In genomic region chr1:180923024-180923841, GRCh38 we compare ENCODE assay signal across 12 cellular contexts. TPM values are rescaled to one million over a fixed set of nuclear protein-coding genes. Genes with fewer than 3 reads are reported as not detected.
DNase-seq lines count a peak whose midpoint lies in the region; ATAC-seq, FAIRE-seq and TF ChIP-seq lines count a peak whose summit lies in the region.
"Had no signal": no experiment of that assay in that cellular context is flagged by ENCODE, and none has a peak within 500 bp of the region (broad histone marks: within the 10 kb centered on the region; RNA-seq: fewer than 3 reads in every experiment).

No MANE protein-coding gene starts in this region.

- H3K9me3 Mint-ChIP-seq in activated CD8-positive, alpha-beta T cell treated with anti-CD3 and anti-CD28 coated beads for 36 hours = no peaks in the 10 kb centered on the region

- H4K20me1 ChIP-seq in mammary epithelial cell (ENCODE audit: insufficient read depth, low read length) (no peaks in the 10 kb centered on the region), HepG2 (ENCODE audit: insufficient read depth, low read length) (no peaks in the 10 kb centered on the region)

- no peaks in the 10 kb centered on the region for H3K36me3 Mint-ChIP-seq in activated CD8-positive, alpha-beta T cell treated with anti-CD3 and anti-CD28 coated beads for 36 hours (ENCODE audit: low read depth)

- dilution Hi-C loops in mammary epithelial cell (cut with HindIII; ENCODE audit: low sequenced_read_pairs) = no loop called here

- H2AFZ ChIP-seq in mammary epithelial cell (ENCODE audit: low read depth, low read length) = no peak overlapping the region
- no peak overlapping the region for H2AFZ ChIP-seq in HepG2 (ENCODE audit: low read length)

- H3K9me3 ChIP-seq in mammary epithelial cell (replicated peaks; ENCODE audit: insufficient read depth, low read length) (no peaks in the 10 kb centered on the region), HepG2 (ENCODE audit: low read length) (no peaks in the 10 kb centered on the region)

- FAIRE-seq in HepG2 (lab: Jason Lieb, UNC) = no peak

- WGBS in mammary epithelial cell (ENCODE audit: low coverage, missing lambda C conversion rate) = 86% methylated on average over 10 of the region's 13 CpGs
- 35% methylated on average over 9 of the region's 13 CpGs for WGBS in HepG2 (ENCODE audit: low lambda C conversion rate)

- no peaks in the 10 kb centered on the region for H3K27me3 Mint-ChIP-seq in activated CD8-positive, alpha-beta T cell treated with anti-CD3 and anti-CD28 coated beads for 36 hours

- no peaks in the 10 kb centered on the region for H3K27me3 ChIP-seq in mammary epithelial cell (ENCODE audit: insufficient read depth, low read length)
- peaks cover 3 to 5% of the 10 kb centered on the region in 2 experiments; a peak in 4 of 5 replicates for H3K27me3 ChIP-seq in HepG2 (ENCODE audit: control insufficient read depth in 1 of 2, insufficient read depth in 2 of 2, low read length in 2 of 2)

- TF ChIP-seq POLR2A in HepG2 (IDR thresholded peaks at IDR 0.05; ENCODE audit: insufficient read depth in 1 of 2, low read depth in 2 of 2, low read length in 2 of 2) = no peak

- DNase-seq in ELR (ENCODE audit: low read depth) = peak; percentile 26
- peak; percentile 16 for DNase-seq in mammary epithelial cell
- DNase-seq in HepG2 (ENCODE audit: low spot score) = peak; percentile 45
- DNase-seq in left lobe of liver (ENCODE audit: low spot score) = no peak
- DNase-seq in activated CD8-positive, alpha-beta T cell treated with anti-CD3 and anti-CD28 coated beads for 36 hours = no peak
- DNase-seq: DMS53; stimulated activated CD4-positive, alpha-beta T cell treated with anti-CD3 and anti-CD28 coated beads, Interleukin-4, amount 100 ng/mL, for 24 hours had no signal

- TF ChIP-seq EP300 in Ishikawa (IDR thresholded peaks at IDR 0.05; ENCODE audit: borderline replicate concordance) = peak; percentile 12; the same call in 1 of the 2 replicates
- no peak for TF ChIP-seq EP300 in HepG2 (IDR thresholded peaks at IDR 0.05; ENCODE audit: low read depth in 2 of 2, low read length in 2 of 2)
- TF ChIP-seq EP300 in HepG2 (CRISPR knock-in tag; IDR thresholded peaks at IDR 0.05; ENCODE audit: borderline replicate concordance) = no peak

- no peak overlapping the region for H3K4me3 Mint-ChIP-seq in activated CD8-positive, alpha-beta T cell treated with anti-CD3 and anti-CD28 coated beads for 36 hours

- H3K27ac Mint-ChIP-seq in activated CD8-positive, alpha-beta T cell treated with anti-CD3 and anti-CD28 coated beads for 36 hours = no peak overlapping the region

- H3K4me3 ChIP-seq in mammary epithelial cell (replicated peaks in 1 of 3; ENCODE audit: insufficient read depth in 1 of 3, low read depth in 2 of 3, low read length in 3 of 3) = no peak overlapping the region
- H3K4me3 ChIP-seq in HepG2 (replicated peaks in 1 of 3; ENCODE audit: insufficient read depth in 1 of 3, low read depth in 2 of 3, low read length in 3 of 3) = 0 out of 6 replicates have a peak overlapping the region, but pooled peaks of 1 of the 3 experiments have one; percentile 9
- H3K4me3 ChIP-seq: coronary artery, lung had no signal

- H3K9ac ChIP-seq in mammary epithelial cell (ENCODE audit: insufficient read depth, low read length) (no peak overlapping the region), HepG2 (ENCODE audit: insufficient read depth, low read depth, low read length) (no peak overlapping the region)

- TF ChIP-seq CTCF in mammary epithelial cell (conservative IDR thresholded peaks at IDR 0.05 in 1 of 2, IDR thresholded peaks at IDR 0.05 in 1 of 2; ENCODE audit: extremely low read depth in 1 of 2, insufficient read depth in 1 of 2, low read depth in 1 of 2, low read length in 2 of 2) = no peak
- TF ChIP-seq CTCF in HepG2 (CRISPR knock-in tag; IDR thresholded peaks at IDR 0.05) = no peak
- TF ChIP-seq CTCF in activated CD8-positive, alpha-beta T cell treated with anti-CD3 and anti-CD28 coated beads for 36 hours (IDR thresholded peaks at IDR 0.05) = no peak

- in situ Hi-C loops in mammary epithelial cell (cut with MboI; ENCODE audit: low sequenced_read_pairs in 2 of 2) = no loop called here
- in situ Hi-C loops in HepG2 (cut with HindIII; ENCODE audit: extremely low pct_ligation_motif_present, low pct_unique_long_range_greater_than_20kb) = no loop called here

- intact Hi-C loops in mammary epithelial cell (cut with micrococcal nuclease) (no loop called here), HepG2 (cut with micrococcal nuclease; ENCODE audit: unreplicated experiment) (no loop called here)
- intact Hi-C loops in activated CD8-positive, alpha-beta T cell treated with anti-CD3 and anti-CD28 coated beads for 36 hours (cut with micrococcal nuclease) = no loop called here

- H3K27ac ChIP-seq in mammary epithelial cell (ENCODE audit: insufficient read depth, low read depth, low read length) = no peak overlapping the region
- no peak overlapping the region for H3K27ac ChIP-seq in HepG2 (ENCODE audit: extremely low read length, insufficient read depth, low read length)
- H3K27ac ChIP-seq: coronary artery had no signal

- H3K79me2 ChIP-seq in mammary epithelial cell (ENCODE audit: insufficient read depth, low read length) = no peaks in the 10 kb centered on the region
- H3K79me2 ChIP-seq in HepG2 (ENCODE audit: insufficient read depth, low read length) = no peaks in the 10 kb centered on the region

- peaks cover 8% of the 10 kb centered on the region for H3K4me1 Mint-ChIP-seq in activated CD8-positive, alpha-beta T cell treated with anti-CD3 and anti-CD28 coated beads for 36 hours (ENCODE audit: low read depth)

- CTCF ChIA-PET in mammary epithelial cell (lab: Charles Lee; ENCODE audit: low non-redundant PET) (no interaction called here), HepG2 (lab: Yijun Ruan, JAX; ENCODE audit: low intra/inter-chr PET ratio, low total read pairs) (no interaction called here)
- CTCF ChIA-PET in activated CD8-positive, alpha-beta T cell treated with anti-CD3 and anti-CD28 coated beads for 36 hours (lab: Charles Lee) = no interaction called here

- POLR2A ChIA-PET in HepG2 (lab: Yijun Ruan, JAX) = interaction anchor here (1.0 kb wide), 1 partner anchor 99 kb away, joined by 3 read pairs; no protein-coding TSS in a partner anchor
- POLR2A ChIA-PET in activated CD8-positive, alpha-beta T cell treated with anti-CD3 and anti-CD28 coated beads for 36 hours (lab: Charles Lee) = no interaction called here

- BruUV-seq in mammary epithelial cell (replicated peaks; lab: Mats Ljungman, UMichigan) = no TSS peak
- no TSS peak for BruUV-seq in HepG2 (replicated peaks; lab: Mats Ljungman, UMichigan)

- H3K4me1 ChIP-seq in mammary epithelial cell (ENCODE audit: insufficient read depth, low read length) = no peaks in the 10 kb centered on the region
- H3K4me1 ChIP-seq in HepG2 (ENCODE audit: insufficient read depth, low read length) = peaks cover 70% of the 10 kb centered on the region

- H3K36me3 ChIP-seq in mammary epithelial cell (ENCODE audit: insufficient read depth, low read length) (no peaks in the 10 kb centered on the region), HepG2 (replicated peaks in 1 of 2; ENCODE audit: control insufficient read depth in 1 of 2, insufficient read depth in 2 of 2, low read length in 2 of 2) (no peaks in the 10 kb centered on the region)

- TF ChIP-seq RAD21 in Ishikawa (IDR thresholded peaks at IDR 0.05; ENCODE audit: low read depth) (no peak), HepG2 (CRISPR knock-in tag; IDR thresholded peaks at IDR 0.05) (no peak)

- ATAC-seq in HepG2 (0 out of 3 replicates have a peak, but pooled peaks have one; percentile 2), GM18519 (IDR thresholded peaks at IDR 0.05; ENCODE audit: low FRiP score, unreplicated experiment) (no peak), left lobe of liver (no peak), HG03025 (IDR thresholded peaks at IDR 0.05; ENCODE audit: low FRiP score, unreplicated experiment) (no peak)
- ATAC-seq in activated CD8-positive, alpha-beta T cell treated with anti-CD3 and anti-CD28 coated beads for 36 hours = no peak

- H3K4me2 ChIP-seq in mammary epithelial cell (ENCODE audit: insufficient read depth, low read depth, low read length) = no peak overlapping the region
- H3K4me2 ChIP-seq in HepG2 (ENCODE audit: low read depth, low read length) = peak overlapping the region; percentile 40

TF ChIP-seq in Ishikawa, 13 proteins besides CTCF, POLR2A, EP300 and RAD21 (continues in another document):
- peak; percentile 10; the same call in 1 of the 2 replicates for TF ChIP-seq YY1 (IDR thresholded peaks at IDR 0.05; ENCODE audit: low read depth)

RNA-seq across cellular contexts. Expression of gene KIAA1614, which starts 10.5 kb away (rescaled TPM):
- 1 to 10 TPM in 1 of 2 donors, under 1 TPM in 1; 0.26 to 3.7 TPM for total RNA-seq in mammary epithelial cell
- polyA plus RNA-seq in mammary epithelial cell = 0.03 TPM
- not detected for polyA minus RNA-seq in mammary epithelial cell
- 0.32 and 0.77 TPM in 2 replicates for total RNA-seq in HepG2 (2016; rRNA removed; fragmentation: Illumina TruSeq; extraction: Trizol)
- 0.10 TPM in 1 of 2 replicates, not detected in the other for total RNA-seq in HepG2 (2016; cell fraction: cytosol; rRNA removed; fragmentation: Illumina TruSeq; extraction: Trizol; ENCODE audit: low read depth)
- 0.16 and 0.17 TPM in 2 replicates for total RNA-seq in HepG2 (2016; cell fraction: insoluble cytoplasmic fraction; rRNA removed; fragmentation: Illumina TruSeq; extraction: Trizol)
- 0.46 and 0.52 TPM in 2 replicates for total RNA-seq in HepG2 (2016; cell fraction: membrane; rRNA removed; fragmentation: Illumina TruSeq; extraction: Trizol)
- total RNA-seq in HepG2 (2016; cell fraction: nucleus; rRNA removed; fragmentation: Illumina TruSeq; extraction: Trizol) = 0.43 and 0.81 TPM in 2 replicates
- polyA plus RNA-seq in HepG2 (2011; rRNA removed) = 0.12 and 0.15 TPM in 2 replicates
- polyA plus RNA-seq in HepG2 (2011; cell fraction: cytosol; rRNA removed) = 0.27 TPM in 2 replicates
- polyA plus RNA-seq in HepG2 (2011; cell fraction: nucleus; rRNA removed) = 0.16 and 0.48 TPM in 2 replicates
- 0.40 and 0.48 TPM in 2 replicates for polyA plus RNA-seq in HepG2 (2012)
- polyA plus RNA-seq in HepG2 (2016; cell fraction: cytosol; fragmentation: Illumina TruSeq; extraction: Trizol; ENCODE audit: low read depth) = 0.06 and 0.26 TPM in 2 replicates
- 0.17 and 0.20 TPM in 2 replicates for polyA plus RNA-seq in HepG2 (2016; cell fraction: insoluble cytoplasmic fraction; fragmentation: Illumina TruSeq; extraction: Trizol; ENCODE audit: low read depth)
- 0.09 and 0.14 TPM in 2 replicates for polyA plus RNA-seq in HepG2 (2016; cell fraction: membrane; fragmentation: Illumina TruSeq; extraction: Trizol; ENCODE audit: low read depth)
- 0.11 and 0.16 TPM in 2 replicates for polyA plus RNA-seq in HepG2 (2016; cell fraction: nucleus; fragmentation: Illumina TruSeq; extraction: Trizol; ENCODE audit: insufficient read depth, low read depth)
- 0.44 and 0.48 TPM in 2 replicates for polyA minus RNA-seq in HepG2 (2011; rRNA and poly(A)+ RNA removed; ENCODE audit: low replicate concordance)
- polyA minus RNA-seq in HepG2 (2011; cell fraction: cytosol; rRNA and poly(A)+ RNA removed) = not detected in 2 replicates
- polyA minus RNA-seq in HepG2 (2011; cell fraction: nucleus; rRNA and poly(A)+ RNA removed) = 0.12 and 0.26 TPM in 2 replicates
- total RNA-seq in left lobe of liver = 0.13 TPM
- total RNA-seq in activated CD8-positive, alpha-beta T cell treated with anti-CD3 and anti-CD28 coated beads for 36 hours = under 1 TPM in 1 of 2 experiments, not detected in 1; 0.18 TPM

Comparison
In these comparisons a context has a peak if more than half of its experiments do, and no peak if none do; other contexts are left out.
1. DNase-seq: peak in ELR (single experiment), mammary epithelial cell (single experiment) and HepG2 (single experiment); none in left lobe of liver (single experiment) and activated CD8-positive, alpha-beta T cell treated with anti-CD3 and anti-CD28 coated beads for 36 hours (single experiment).